Comparison of ENCODE assay signal across 25 cellular contexts in genomic region chr6:155473741-155474140, GRCh38. TPM values are rescaled to one million over a fixed set of nuclear protein-coding genes. Genes with fewer than 3 reads are reported as not detected.
"Had no signal": no experiment of that assay in that cellular context is flagged by ENCODE, and none has a peak within 500 bp of the region (broad histone marks: within the 10 kb centered on the region; RNA-seq: fewer than 3 reads in every experiment).

No MANE protein-coding gene starts in this region.

- H3K4me1 ChIP-seq: parathyroid adenoma, thyroid gland had no signal

- H3K27ac Mint-ChIP-seq: activated CD4-positive, alpha-beta memory T cell treated with anti-CD3 and anti-CD28 coated beads, Interleukin-2, amount 10 ng/mL, durations not matched to agents 7 days and 5 days; activated CD8-positive, alpha-beta memory T cell treated with anti-CD3 and anti-CD28 coated beads, Interleukin-2, amount 10 ng/mL, durations not matched to agents 7 days and 5 days; activated naive CD8-positive, alpha-beta T cell; endodermal cell; T-helper 2 cell treated with Interferon-gamma antibody and Interleukin-4, amounts not matched to agents 5 μg/mL and 100 μg/mL, for 36 hours; WTC11 had no signal

- H2AFZ ChIP-seq: hepatocyte, parathyroid adenoma had no signal

- FAIRE-seq: colon, islet of Langerhans, TTC549 had no signal

- H3K27ac ChIP-seq: epithelial cell of prostate, hepatocyte, parathyroid adenoma, thyroid gland had no signal

- H3K4me3 ChIP-seq: hepatocyte, thyroid gland had no signal

- H3K9ac ChIP-seq: parathyroid adenoma had no signal

- H3K27me3 Mint-ChIP-seq: activated CD4-positive, alpha-beta memory T cell treated with anti-CD3 and anti-CD28 coated beads, Interleukin-2, amount 10 ng/mL, durations not matched to agents 7 days and 5 days; activated naive CD8-positive, alpha-beta T cell had no signal

- H3K9me3 ChIP-seq: thyroid gland had no signal

- ATAC-seq: activated CD8-positive, alpha-beta memory T cell treated with anti-CD3 and anti-CD28 coated beads, Interleukin-2, amount 10 ng/mL, durations not matched to agents 7 days and 5 days; left cardiac atrium; natural killer cell; sciatic nerve; WTC11 had no signal

- H3K36me3 Mint-ChIP-seq: activated CD8-positive, alpha-beta memory T cell treated with anti-CD3 and anti-CD28 coated beads, Interleukin-2, amount 10 ng/mL, durations not matched to agents 7 days and 5 days had no signal

- H3K4me1 Mint-ChIP-seq: activated CD4-positive, alpha-beta memory T cell treated with anti-CD3 and anti-CD28 coated beads, Interleukin-2, amount 10 ng/mL, durations not matched to agents 7 days and 5 days; activated CD8-positive, alpha-beta memory T cell treated with anti-CD3 and anti-CD28 coated beads, Interleukin-2, amount 10 ng/mL, durations not matched to agents 7 days and 5 days; endodermal cell; WTC11 had no signal

- H3K4me2 ChIP-seq: hepatocyte had no signal

- H3K79me2 ChIP-seq: hepatocyte, parathyroid adenoma had no signal

- H3K4me3 Mint-ChIP-seq: activated CD4-positive, alpha-beta memory T cell treated with anti-CD3 and anti-CD28 coated beads, Interleukin-2, amount 10 ng/mL, durations not matched to agents 7 days and 5 days; activated CD8-positive, alpha-beta memory T cell treated with anti-CD3 and anti-CD28 coated beads, Interleukin-2, amount 10 ng/mL, durations not matched to agents 7 days and 5 days; activated naive CD8-positive, alpha-beta T cell; endodermal cell; natural killer cell; T-helper 2 cell treated with Interferon-gamma antibody and Interleukin-4, amounts not matched to agents 5 μg/mL and 100 μg/mL, for 36 hours; WTC11 had no signal

- H3K27me3 ChIP-seq: hepatocyte, thyroid gland had no signal

- DNase-seq: activated CD4-positive, alpha-beta memory T cell treated with anti-CD3 and anti-CD28 coated beads, Interleukin-2, amount 10 ng/mL, durations not matched to agents 7 days and 5 days; activated CD4-positive, alpha-beta T cell treated with anti-CD3 and anti-CD28 coated beads for 4 hours; activated CD8-positive, alpha-beta memory T cell treated with anti-CD3 and anti-CD28 coated beads, Interleukin-2, amount 10 ng/mL, durations not matched to agents 7 days and 5 days; central memory CD4-positive, alpha-beta T cell; endodermal cell; left cardiac atrium; natural killer cell; stimulated activated CD8-positive, alpha-beta memory T cell treated with anti-CD3 and anti-CD28 coated beads, Interleukin-4, amount 100 ng/mL, for 48 hours; stimulated activated naive CD4-positive, alpha-beta T cell; thyroid gland had no signal

- H3K36me3 ChIP-seq: thyroid gland had no signal

RNA-seq across cellular contexts. Expression of gene NOX3, which starts 18.1 kb away (rescaled TPM):
- total RNA-seq: activated CD4-positive, alpha-beta memory T cell treated with anti-CD3 and anti-CD28 coated beads, Interleukin-2, amount 10 ng/mL, durations not matched to agents 7 days and 5 days; activated CD8-positive, alpha-beta memory T cell treated with anti-CD3 and anti-CD28 coated beads, Interleukin-2, amount 10 ng/mL, durations not matched to agents 7 days and 5 days; endodermal cell; glomerular endothelial cell; hepatocyte; left cardiac atrium; lower leg skin; mesenteric fat pad; natural killer cell; sciatic nerve; subcutaneous adipose tissue; thyroid gland; urinary bladder; WTC11 had no signal
- polyA plus RNA-seq: hepatocyte, urinary bladder had no signal
